In genomic region chr11:12119502-12119901, GRCh38 we compare ENCODE assay signal across 13 cellular contexts. TPM values are rescaled to one million over a fixed set of nuclear protein-coding genes. Genes with fewer than 3 reads are reported as not detected.
A peak's percentile ranks its signal among the peaks of the same experiment; 100 is the strongest.
DNase-seq lines count a peak whose midpoint lies in the region; ATAC-seq and TF ChIP-seq lines count a peak whose summit lies in the region.
"Had no signal": no experiment of that assay in that cellular context is flagged by ENCODE, and none has a peak within 500 bp of the region (broad histone marks: within the 10 kb centered on the region; RNA-seq: fewer than 3 reads in every experiment).

No MANE protein-coding gene starts in this region.

- H3K4me2 ChIP-seq in smooth muscle cell (peak overlapping the region; percentile 64), OCI-LY7 (ENCODE audit: low read length) (no peak overlapping the region)

- DNase-seq in NCI-H187 treated with DMSO at 0.1 percent for 48 hours (lab: John Stamatoyannopoulos, UW) (peak; percentile 92), colonic mucosa (peak; percentile 61), smooth muscle cell (lab: John Stamatoyannopoulos, UW; ENCODE audit: unreplicated experiment) (no peak), GDM1 (lab: John Stamatoyannopoulos, UW) (no peak), OCI-LY7 (ENCODE audit: low spot score) (no peak)
- DNase-seq: activated CD4-positive, alpha-beta T cell treated with anti-CD3 and anti-CD28 coated beads, Interleukin-2, amount 50 U/mL, for 1 hour; activated gamma-delta T cell treated with Interleukin-2 at 50 U/mL for 16 hours; cerebellar nuclear complex; COR-L47; foreskin fibroblast; stimulated activated naive B cell treated with anti-CD40 and anti-IgM and Interleukin-4, amounts not matched to agents 10 μg/mL and 1 μg/mL and 100 μg/mL, for 72 hours had no signal

- TF ChIP-seq CTCF in HEK293 (tag by site-specific recombination; IDR thresholded peaks at IDR 0.05) = no peak
- TF ChIP-seq CTCF in colonic mucosa (IDR thresholded peaks at IDR 0.05) = no peak
- TF ChIP-seq CTCF in smooth muscle cell (IDR thresholded peaks at IDR 0.05; ENCODE audit: borderline replicate concordance, insufficient read depth, poor library complexity, severe bottlenecking) = no peak
- no peak for TF ChIP-seq CTCF in OCI-LY7 (conservative IDR thresholded peaks at IDR 0.05; ENCODE audit: low read length)

- POLR2A ChIA-PET in HEK293 (lab: Yijun Ruan, JAX) (no interaction called here), OCI-LY7 (lab: Charles Lee) (no interaction called here)

- intact Hi-C loops in colonic mucosa (cut with DNase I) = no loop called here
- intact Hi-C loops in OCI-LY7 (cut with micrococcal nuclease; ENCODE audit: unreplicated experiment) = no loop called here

- WGBS in smooth muscle cell (ENCODE audit: low lambda C conversion rate) = 94% methylated on average over 5 of the region's 5 CpGs

- H3K9me3 ChIP-seq in HEK293 (ENCODE audit: control insufficient read depth, insufficient read depth, low read depth, low read length) = no peaks in the 10 kb centered on the region
- no peaks in the 10 kb centered on the region for H3K9me3 ChIP-seq in colonic mucosa
- no peaks in the 10 kb centered on the region for H3K9me3 ChIP-seq in smooth muscle cell (replicated peaks; ENCODE audit: low read depth)
- H3K9me3 ChIP-seq in OCI-LY7 (ENCODE audit: low read length) = no peaks in the 10 kb centered on the region

- H3K79me2 ChIP-seq in smooth muscle cell (ENCODE audit: low read depth) = peaks cover 99% of the 10 kb centered on the region
- no peaks in the 10 kb centered on the region for H3K79me2 ChIP-seq in OCI-LY7 (ENCODE audit: insufficient read depth, low read depth, low read length)

- H3K27me3 ChIP-seq in colonic mucosa (no peaks in the 10 kb centered on the region), smooth muscle cell (ENCODE audit: low read depth) (no peaks in the 10 kb centered on the region)

- H3F3A ChIP-seq in smooth muscle cell (ENCODE audit: low read depth) = peaks cover 52% of the 10 kb centered on the region

- H3K27ac ChIP-seq in HEK293 (ENCODE audit: extremely low read depth, low read depth, low read length) (no peak overlapping the region), colonic mucosa (peak overlapping the region; percentile 53), smooth muscle cell (ENCODE audit: low read depth) (peak overlapping the region; percentile 94), OCI-LY7 (ENCODE audit: low read depth, low read length, poor library complexity, severe bottlenecking) (no peak overlapping the region)

- H3K9ac ChIP-seq in colonic mucosa (ENCODE audit: low read depth in 2 of 2, low read length in 2 of 2) = peak overlapping the region in 1 of 2 donors; percentile 29
- peak overlapping the region; percentile 36 for H3K9ac ChIP-seq in smooth muscle cell (ENCODE audit: low read depth)

- H3K4me3 ChIP-seq in HEK293 (ENCODE audit: low read depth, low read length) (no peak overlapping the region), colonic mucosa (no peak overlapping the region), smooth muscle cell (no peak overlapping the region), OCI-LY7 (ENCODE audit: low read depth, low read length, poor library complexity, severe bottlenecking) (no peak overlapping the region)

- CTCF ChIA-PET in HEK293 (lab: Yijun Ruan, JAX) = interaction anchor here (0.7 to 5.5 kb wide), 5 partner anchors 28 to 117 kb away, joined by 3 to 35 read pairs (median 4); no protein-coding TSS in a partner anchor
- CTCF ChIA-PET in OCI-LY7 (lab: Charles Lee; ENCODE audit: unreplicated experiment) = no interaction called here

- no TSS peak for BruUV-seq in OCI-LY7 (replicated peaks; lab: Mats Ljungman, UMichigan)

- peaks cover 33% of the 10 kb centered on the region for H4K20me1 ChIP-seq in smooth muscle cell (ENCODE audit: low read depth)
- H4K20me1 ChIP-seq in OCI-LY7 (ENCODE audit: insufficient read depth, low read length) = no peaks in the 10 kb centered on the region

- H3K9me2 ChIP-seq in OCI-LY7 (ENCODE audit: insufficient read depth, low read length) = no peaks in the 10 kb centered on the region

- no peaks in the 10 kb centered on the region for H3K36me3 ChIP-seq in HEK293 (ENCODE audit: control insufficient read depth in 2 of 2, insufficient read depth in 1 of 2, low read length in 2 of 2)
- no peaks in the 10 kb centered on the region for H3K36me3 ChIP-seq in colonic mucosa
- H3K36me3 ChIP-seq in smooth muscle cell (ENCODE audit: low read depth) = no peaks in the 10 kb centered on the region
- H3K36me3 ChIP-seq in OCI-LY7 (ENCODE audit: insufficient read depth, low read length) = no peaks in the 10 kb centered on the region

- H3K4me1 ChIP-seq in HEK293 (ENCODE audit: control insufficient read depth, insufficient read depth, low read length) (no peaks in the 10 kb centered on the region), colonic mucosa (peaks cover 12% of the 10 kb centered on the region), smooth muscle cell (ENCODE audit: low read depth) (peaks cover 36% of the 10 kb centered on the region), OCI-LY7 (ENCODE audit: insufficient read depth, low read length, poor library complexity, severe bottlenecking) (no peaks in the 10 kb centered on the region)

- no peak for ATAC-seq in GM18517 (IDR thresholded peaks at IDR 0.05; ENCODE audit: unreplicated experiment)
- ATAC-seq: stimulated activated naive B cell treated with anti-CD40 and anti-IgM and Interleukin-4, amounts not matched to agents 10 μg/mL and 1 μg/mL and 100 μg/mL, for 72 hours had no signal

- H2AFZ ChIP-seq in smooth muscle cell (ENCODE audit: low read depth) (no peak overlapping the region), OCI-LY7 (ENCODE audit: low read length) (no peak overlapping the region)

TF ChIP-seq in HEK293, 187 proteins besides CTCF, POLR2A, EP300 and RAD21:
- TF ChIP-seq ZNF426 (tag by site-specific recombination; IDR thresholded peaks at IDR 0.05) = no peak
- TF ChIP-seq GLIS1 (tag by site-specific recombination; IDR thresholded peaks at IDR 0.05) = 0 out of 2 replicates have a peak, but pooled peaks have one; percentile 14

RNA-seq across cellular contexts. Expression of gene MICAL2, which starts 9.1 kb away (rescaled TPM):
- total RNA-seq in colonic mucosa (100 to 1,000 TPM; 194 TPM), smooth muscle cell (278 and 287 TPM in 2 replicates), OCI-LY7 (2022) (0.59 TPM in 1 of 2 replicates, not detected in the other)
- polyA plus RNA-seq in smooth muscle cell = 158 and 161 TPM in 2 replicates
- total RNA-seq in OCI-LY7 (2014; rRNA removed; shearing (Covaris generic)) = not detected in 2 replicates

Comparison
In these comparisons a context has a peak if more than half of its experiments do, and no peak if none do; other contexts are left out.
1. H3K27ac ChIP-seq: peak in colonic mucosa (single experiment) and smooth muscle cell (single experiment); none in HEK293 (single experiment) and OCI-LY7 (single experiment).
2. DNase-seq: peak in NCI-H187 treated with DMSO at 0.1 percent for 48 hours (single experiment) and colonic mucosa (single experiment); none in smooth muscle cell (single experiment), GDM1 (single experiment) and OCI-LY7 (single experiment).
3. RNA of gene MICAL2, which starts 9.1 kb away (total RNA-seq): 278 to 287 TPM in smooth muscle cell and 194 TPM in colonic mucosa; 0.59 TPM in OCI-LY7; every median in the first group is over 100 times any median in the second.